Comparison of ENCODE assay signal across 1 cellular context in the genomic region with DNA sequence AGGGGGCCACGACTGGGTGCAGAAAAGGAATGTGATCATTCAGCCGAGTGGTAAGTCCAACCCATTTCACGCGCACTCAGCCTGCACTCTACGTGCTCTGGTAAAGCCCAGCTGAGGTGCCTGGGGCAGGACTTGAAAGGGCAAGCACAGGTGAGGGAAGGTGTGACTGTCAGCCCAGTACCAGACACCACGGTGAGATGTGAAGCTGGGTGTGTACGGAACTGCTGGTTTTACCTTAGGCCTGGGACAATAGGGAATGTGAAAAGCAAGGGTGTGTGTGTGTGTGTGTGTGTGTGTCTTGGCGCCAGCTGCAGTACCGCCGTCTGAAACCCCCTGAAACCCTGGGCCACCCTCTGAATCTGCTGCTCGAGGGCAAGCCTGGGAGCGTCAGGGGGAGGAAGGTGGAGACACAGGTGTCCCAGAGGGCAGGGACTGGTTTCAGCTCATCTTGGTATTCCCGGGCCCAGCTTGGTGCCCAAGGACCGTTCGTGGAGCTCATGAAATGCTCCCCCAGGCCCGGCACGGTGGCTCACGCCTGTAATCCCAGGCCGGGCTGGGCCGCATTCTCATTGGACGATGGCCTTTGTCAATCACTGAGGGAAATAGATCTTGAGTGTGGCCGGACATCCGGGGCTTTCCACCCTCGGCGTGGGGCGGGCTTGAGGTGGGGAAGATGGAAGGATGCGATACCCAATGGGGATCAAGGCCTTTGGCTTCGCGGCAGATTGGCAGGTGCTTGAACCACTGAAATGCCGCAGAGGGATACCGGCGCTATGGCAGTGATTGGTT.
TF ChIP-seq lines count a peak whose summit lies in the region.

No MANE protein-coding gene starts in this region.

TF ChIP-seq in GM12878, 131 proteins besides CTCF, POLR2A, EP300 and RAD21 (continued from another document):
- TF ChIP-seq, protein P1, sequence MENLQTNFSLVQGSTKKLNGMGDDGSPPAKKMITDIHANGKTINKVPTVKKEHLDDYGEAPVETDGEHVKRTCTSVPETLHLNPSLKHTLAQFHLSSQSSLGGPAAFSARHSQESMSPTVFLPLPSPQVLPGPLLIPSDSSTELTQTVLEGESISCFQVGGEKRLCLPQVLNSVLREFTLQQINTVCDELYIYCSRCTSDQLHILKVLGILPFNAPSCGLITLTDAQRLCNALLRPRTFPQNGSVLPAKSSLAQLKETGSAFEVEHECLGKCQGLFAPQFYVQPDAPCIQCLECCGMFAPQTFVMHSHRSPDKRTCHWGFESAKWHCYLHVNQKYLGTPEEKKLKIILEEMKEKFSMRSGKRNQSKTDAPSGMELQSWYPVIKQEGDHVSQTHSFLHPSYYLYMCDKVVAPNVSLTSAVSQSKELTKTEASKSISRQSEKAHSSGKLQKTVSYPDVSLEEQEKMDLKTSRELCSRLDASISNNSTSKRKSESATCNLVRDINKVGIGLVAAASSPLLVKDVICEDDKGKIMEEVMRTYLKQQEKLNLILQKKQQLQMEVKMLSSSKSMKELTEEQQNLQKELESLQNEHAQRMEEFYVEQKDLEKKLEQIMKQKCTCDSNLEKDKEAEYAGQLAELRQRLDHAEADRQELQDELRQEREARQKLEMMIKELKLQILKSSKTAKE (IDR thresholded peaks at IDR 0.05; ENCODE audit: low read depth, poor library complexity, severe bottlenecking) = peak; percentile 90
- TF ChIP-seq IKZF1 (conservative IDR thresholded peaks at IDR 0.05) (0 out of 2 replicates have a peak, but pooled peaks have one; percentile 11), RB1 (IDR thresholded peaks at IDR 0.05; ENCODE audit: borderline replicate concordance) (no peak), SRF (IDR thresholded peaks at IDR 0.05; ENCODE audit: low read depth in 2 of 2, low read length in 2 of 2) (0 out of 4 replicates have a peak, but pooled peaks of 1 of the 2 experiments have one; percentile 25), MYC (IDR thresholded peaks at IDR 0.05; ENCODE audit: insufficient read depth, insufficient read length, insufficient replicate concordance, low read length, severe bottlenecking) (no peak), ATF7 (IDR thresholded peaks at IDR 0.05; ENCODE audit: low read depth) (no peak; the same call in 1 of the 2 replicates), CHD4 (IDR thresholded peaks at IDR 0.05) (no peak), HDGF (IDR thresholded peaks at IDR 0.05) (peak; percentile 59; the same call in 1 of the 2 replicates), EED (IDR thresholded peaks at IDR 0.05; ENCODE audit: low read depth) (no peak), NFXL1 (IDR thresholded peaks at IDR 0.05; ENCODE audit: borderline replicate concordance) (no peak), BMI1 (IDR thresholded peaks at IDR 0.05; ENCODE audit: borderline replicate concordance) (no peak), NR2C2 (IDR thresholded peaks at IDR 0.05; ENCODE audit: borderline replicate concordance, control insufficient read depth, insufficient read length, low read depth) (no peak), YBX1 (IDR thresholded peaks at IDR 0.05) (no peak), ZNF384 (IDR thresholded peaks at IDR 0.05; ENCODE audit: borderline replicate concordance, low read depth, low read length) (no peak), BRCA1 (IDR thresholded peaks at IDR 0.05; ENCODE audit: low read depth, low read length) (no peak), ZSCAN29 (IDR thresholded peaks at IDR 0.05) (no peak), SPI1 (IDR thresholded peaks at IDR 0.05; ENCODE audit: borderline replicate concordance, insufficient read depth, low read depth, low read length) (no peak), CBX3 (IDR thresholded peaks at IDR 0.05; ENCODE audit: borderline replicate concordance, low read depth) (no peak), BHLHE40 (IDR thresholded peaks at IDR 0.05; ENCODE audit: borderline replicate concordance in 1 of 2, low read depth in 2 of 2, low read length in 1 of 2) (no peak; a peak in 2 of 4 replicates), TBL1XR1 (IDR thresholded peaks at IDR 0.05; ENCODE audit: low read depth, low read length) (no peak), BCL11A (IDR thresholded peaks at IDR 0.05; ENCODE audit: low read depth, low read length) (no peak), EZH2 (IDR thresholded peaks at IDR 0.05; ENCODE audit: borderline replicate concordance, control insufficient read depth, low read depth, low read length) (no peak), FOXK2 (IDR thresholded peaks at IDR 0.05) (no peak), JUNB (IDR thresholded peaks at IDR 0.05) (no peak), SIX5 (IDR thresholded peaks at IDR 0.05; ENCODE audit: low read depth, low read length, severe bottlenecking) (no peak), SMAD5 (IDR thresholded peaks at IDR 0.05; ENCODE audit: low read depth) (no peak), FOS (IDR thresholded peaks at IDR 0.05; ENCODE audit: borderline replicate concordance, extremely low read depth, insufficient read length) (peak; percentile 97), POU2F2 (IDR thresholded peaks at IDR 0.05; ENCODE audit: borderline replicate concordance, low read depth, low read length) (0 out of 3 replicates have a peak, but pooled peaks have one; percentile 10), NFIC (IDR thresholded peaks at IDR 0.05; ENCODE audit: low read depth, low read length) (no peak), RFX5 (IDR thresholded peaks at IDR 0.05; ENCODE audit: low read depth, low read length) (0 out of 2 replicates have a peak, but pooled peaks have one; percentile 52), CBFB (IDR thresholded peaks at IDR 0.05; ENCODE audit: low read depth) (no peak), DPF2 (IDR thresholded peaks at IDR 0.05) (peak; percentile 100), SUPT20H (IDR thresholded peaks at IDR 0.05; ENCODE audit: borderline replicate concordance, control insufficient read depth, low read depth, low read length) (no peak), STAT3 (IDR thresholded peaks at IDR 0.05; ENCODE audit: low read depth, low read length) (no peak)
- TF ChIP-seq, protein P2, sequence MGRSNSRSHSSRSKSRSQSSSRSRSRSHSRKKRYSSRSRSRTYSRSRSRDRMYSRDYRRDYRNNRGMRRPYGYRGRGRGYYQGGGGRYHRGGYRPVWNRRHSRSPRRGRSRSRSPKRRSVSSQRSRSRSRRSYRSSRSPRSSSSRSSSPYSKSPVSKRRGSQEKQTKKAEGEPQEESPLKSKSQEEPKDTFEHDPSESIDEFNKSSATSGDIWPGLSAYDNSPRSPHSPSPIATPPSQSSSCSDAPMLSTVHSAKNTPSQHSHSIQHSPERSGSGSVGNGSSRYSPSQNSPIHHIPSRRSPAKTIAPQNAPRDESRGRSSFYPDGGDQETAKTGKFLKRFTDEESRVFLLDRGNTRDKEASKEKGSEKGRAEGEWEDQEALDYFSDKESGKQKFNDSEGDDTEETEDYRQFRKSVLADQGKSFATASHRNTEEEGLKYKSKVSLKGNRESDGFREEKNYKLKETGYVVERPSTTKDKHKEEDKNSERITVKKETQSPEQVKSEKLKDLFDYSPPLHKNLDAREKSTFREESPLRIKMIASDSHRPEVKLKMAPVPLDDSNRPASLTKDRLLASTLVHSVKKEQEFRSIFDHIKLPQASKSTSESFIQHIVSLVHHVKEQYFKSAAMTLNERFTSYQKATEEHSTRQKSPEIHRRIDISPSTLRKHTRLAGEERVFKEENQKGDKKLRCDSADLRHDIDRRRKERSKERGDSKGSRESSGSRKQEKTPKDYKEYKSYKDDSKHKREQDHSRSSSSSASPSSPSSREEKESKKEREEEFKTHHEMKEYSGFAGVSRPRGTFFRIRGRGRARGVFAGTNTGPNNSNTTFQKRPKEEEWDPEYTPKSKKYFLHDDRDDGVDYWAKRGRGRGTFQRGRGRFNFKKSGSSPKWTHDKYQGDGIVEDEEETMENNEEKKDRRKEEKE (IDR thresholded peaks at IDR 0.05) = no peak
- TF ChIP-seq, protein P3, sequence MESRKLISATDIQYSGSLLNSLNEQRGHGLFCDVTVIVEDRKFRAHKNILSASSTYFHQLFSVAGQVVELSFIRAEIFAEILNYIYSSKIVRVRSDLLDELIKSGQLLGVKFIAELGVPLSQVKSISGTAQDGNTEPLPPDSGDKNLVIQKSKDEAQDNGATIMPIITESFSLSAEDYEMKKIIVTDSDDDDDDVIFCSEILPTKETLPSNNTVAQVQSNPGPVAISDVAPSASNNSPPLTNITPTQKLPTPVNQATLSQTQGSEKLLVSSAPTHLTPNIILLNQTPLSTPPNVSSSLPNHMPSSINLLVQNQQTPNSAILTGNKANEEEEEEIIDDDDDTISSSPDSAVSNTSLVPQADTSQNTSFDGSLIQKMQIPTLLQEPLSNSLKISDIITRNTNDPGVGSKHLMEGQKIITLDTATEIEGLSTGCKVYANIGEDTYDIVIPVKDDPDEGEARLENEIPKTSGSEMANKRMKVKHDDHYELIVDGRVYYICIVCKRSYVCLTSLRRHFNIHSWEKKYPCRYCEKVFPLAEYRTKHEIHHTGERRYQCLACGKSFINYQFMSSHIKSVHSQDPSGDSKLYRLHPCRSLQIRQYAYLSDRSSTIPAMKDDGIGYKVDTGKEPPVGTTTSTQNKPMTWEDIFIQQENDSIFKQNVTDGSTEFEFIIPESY (IDR thresholded peaks at IDR 0.05) = no peak; the same call in 1 of the 2 replicates
- TF ChIP-seq, protein P4, sequence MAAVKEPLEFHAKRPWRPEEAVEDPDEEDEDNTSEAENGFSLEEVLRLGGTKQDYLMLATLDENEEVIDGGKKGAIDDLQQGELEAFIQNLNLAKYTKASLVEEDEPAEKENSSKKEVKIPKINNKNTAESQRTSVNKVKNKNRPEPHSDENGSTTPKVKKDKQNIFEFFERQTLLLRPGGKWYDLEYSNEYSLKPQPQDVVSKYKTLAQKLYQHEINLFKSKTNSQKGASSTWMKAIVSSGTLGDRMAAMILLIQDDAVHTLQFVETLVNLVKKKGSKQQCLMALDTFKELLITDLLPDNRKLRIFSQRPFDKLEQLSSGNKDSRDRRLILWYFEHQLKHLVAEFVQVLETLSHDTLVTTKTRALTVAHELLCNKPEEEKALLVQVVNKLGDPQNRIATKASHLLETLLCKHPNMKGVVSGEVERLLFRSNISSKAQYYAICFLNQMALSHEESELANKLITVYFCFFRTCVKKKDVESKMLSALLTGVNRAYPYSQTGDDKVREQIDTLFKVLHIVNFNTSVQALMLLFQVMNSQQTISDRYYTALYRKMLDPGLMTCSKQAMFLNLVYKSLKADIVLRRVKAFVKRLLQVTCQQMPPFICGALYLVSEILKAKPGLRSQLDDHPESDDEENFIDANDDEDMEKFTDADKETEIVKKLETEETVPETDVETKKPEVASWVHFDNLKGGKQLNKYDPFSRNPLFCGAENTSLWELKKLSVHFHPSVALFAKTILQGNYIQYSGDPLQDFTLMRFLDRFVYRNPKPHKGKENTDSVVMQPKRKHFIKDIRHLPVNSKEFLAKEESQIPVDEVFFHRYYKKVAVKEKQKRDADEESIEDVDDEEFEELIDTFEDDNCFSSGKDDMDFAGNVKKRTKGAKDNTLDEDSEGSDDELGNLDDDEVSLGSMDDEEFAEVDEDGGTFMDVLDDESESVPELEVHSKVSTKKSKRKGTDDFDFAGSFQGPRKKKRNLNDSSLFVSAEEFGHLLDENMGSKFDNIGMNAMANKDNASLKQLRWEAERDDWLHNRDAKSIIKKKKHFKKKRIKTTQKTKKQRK (IDR thresholded peaks at IDR 0.05; ENCODE audit: low read depth, low read length) = peak; percentile 99
- TF ChIP-seq, protein P5, sequence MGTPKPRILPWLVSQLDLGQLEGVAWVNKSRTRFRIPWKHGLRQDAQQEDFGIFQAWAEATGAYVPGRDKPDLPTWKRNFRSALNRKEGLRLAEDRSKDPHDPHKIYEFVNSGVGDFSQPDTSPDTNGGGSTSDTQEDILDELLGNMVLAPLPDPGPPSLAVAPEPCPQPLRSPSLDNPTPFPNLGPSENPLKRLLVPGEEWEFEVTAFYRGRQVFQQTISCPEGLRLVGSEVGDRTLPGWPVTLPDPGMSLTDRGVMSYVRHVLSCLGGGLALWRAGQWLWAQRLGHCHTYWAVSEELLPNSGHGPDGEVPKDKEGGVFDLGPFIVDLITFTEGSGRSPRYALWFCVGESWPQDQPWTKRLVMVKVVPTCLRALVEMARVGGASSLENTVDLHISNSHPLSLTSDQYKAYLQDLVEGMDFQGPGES (IDR thresholded peaks at IDR 0.05) = peak; percentile 98
- TF ChIP-seq, protein P6, sequence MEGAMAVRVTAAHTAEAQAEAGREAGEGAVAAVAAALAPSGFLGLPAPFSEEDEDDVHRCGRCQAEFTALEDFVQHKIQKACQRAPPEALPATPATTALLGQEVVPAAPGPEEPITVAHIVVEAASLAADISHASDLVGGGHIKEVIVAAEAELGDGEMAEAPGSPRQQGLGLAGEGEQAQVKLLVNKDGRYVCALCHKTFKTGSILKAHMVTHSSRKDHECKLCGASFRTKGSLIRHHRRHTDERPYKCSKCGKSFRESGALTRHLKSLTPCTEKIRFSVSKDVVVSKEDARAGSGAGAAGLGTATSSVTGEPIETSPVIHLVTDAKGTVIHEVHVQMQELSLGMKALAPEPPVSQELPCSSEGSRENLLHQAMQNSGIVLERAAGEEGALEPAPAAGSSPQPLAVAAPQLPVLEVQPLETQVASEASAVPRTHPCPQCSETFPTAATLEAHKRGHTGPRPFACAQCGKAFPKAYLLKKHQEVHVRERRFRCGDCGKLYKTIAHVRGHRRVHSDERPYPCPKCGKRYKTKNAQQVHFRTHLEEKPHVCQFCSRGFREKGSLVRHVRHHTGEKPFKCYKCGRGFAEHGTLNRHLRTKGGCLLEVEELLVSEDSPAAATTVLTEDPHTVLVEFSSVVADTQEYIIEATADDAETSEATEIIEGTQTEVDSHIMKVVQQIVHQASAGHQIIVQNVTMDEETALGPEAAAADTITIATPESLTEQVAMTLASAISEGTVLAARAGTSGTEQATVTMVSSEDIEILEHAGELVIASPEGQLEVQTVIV (IDR thresholded peaks at IDR 0.05; ENCODE audit: borderline replicate concordance, partially characterized antibody) = peak; percentile 56
TF ChIP-seq in GM12878: peak in this region for 25.
